ENCODE assay signal across 20 cellular contexts in the genomic region with DNA sequence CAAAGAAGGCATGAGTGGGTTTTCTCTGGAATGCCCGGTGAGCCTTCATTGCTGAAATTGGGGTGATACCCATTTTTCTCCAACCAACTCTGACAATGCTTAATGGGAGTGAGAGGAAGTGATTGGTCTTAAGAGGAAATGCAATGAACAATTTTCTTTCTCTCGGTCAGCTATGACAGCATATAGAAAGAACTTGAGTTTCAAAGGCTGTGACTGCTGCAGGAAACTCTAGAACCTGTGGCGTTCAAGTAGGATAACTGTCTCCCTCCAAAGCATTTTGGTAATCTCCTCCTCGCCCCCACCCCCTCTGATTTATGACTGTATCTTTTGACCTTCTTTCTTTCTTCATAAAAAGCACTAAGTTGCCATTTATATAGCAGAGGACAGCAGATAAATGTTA.
DNase-seq lines count a peak whose midpoint lies in the region; ATAC-seq and TF ChIP-seq lines count a peak whose summit lies in the region.
"Had no signal": no experiment of that assay in that cellular context is flagged by ENCODE, and none has a peak within 500 bp of the region (broad histone marks: within the 10 kb centered on the region; RNA-seq: fewer than 3 reads in every experiment).

No MANE protein-coding gene starts in this region.

- in situ Hi-C loops in gastrocnemius medialis (cut with MboI; ENCODE audit: low sequenced_read_pairs in 4 of 4), result no loop called here

- DNase-seq in AG10803 (ENCODE audit: low read depth), result peak; percentile 21
- DNase-seq in PC-3, result peak; percentile 58
- peak; percentile 34 for DNase-seq in dedifferentiated amniotic fluid mesenchymal stem cell (ENCODE audit: extremely low spot score)
- peak; percentile 8 to 90 for DNase-seq in lung microvascular endothelial cell (ENCODE audit: low read depth in 2 of 2)
- DNase-seq in right atrium auricular region (ENCODE audit: low spot score), result no peak
- no peak for DNase-seq in NCI-H510A (lab: John Stamatoyannopoulos, UW)
- DNase-seq in ecto neural progenitor cell (ENCODE audit: low spot score), result no peak
- no peak for DNase-seq in gastrocnemius medialis
- DNase-seq: activated B cell treated with CpG ODN at 0.5 μM for 24 hours; activated CD8-positive, alpha-beta T cell treated with anti-CD3 and anti-CD28 coated beads, Interleukin-2, amount 10 ng/mL, durations not matched to agents 7 days and 5 days; activated naive CD8-positive, alpha-beta T cell treated with anti-CD3 and anti-CD28 coated beads for 36 hours; activated T-cell treated with anti-CD3 and anti-CD28 coated beads, Interleukin-2, amount 50 U/mL, for 72 hours; CD4-positive, CD25-positive, alpha-beta regulatory T cell; mammary epithelial cell; NCI-H1436 treated with DMSO at 0.1 percent for 48 hours; stimulated activated CD4-positive, alpha-beta T cell treated with anti-CD3 and anti-CD28 coated beads, Interleukin-15, amount 100 ng/mL, for 24 hours; stimulated activated naive CD8-positive, alpha-beta T cell treated with anti-CD3 and anti-CD28 coated beads, Interleukin-15, amount 100 ng/mL, for 72 hours; T-helper 1 cell had no signal

- no peaks in the 10 kb centered on the region for H4K20me1 ChIP-seq in PC-3 (ENCODE audit: low read length)

- intact Hi-C loops in PC-3 (cut with micrococcal nuclease), result loop anchor here (10.0 kb wide), 1 partner anchor 625 kb away; no protein-coding TSS in a partner anchor
- intact Hi-C loops in gastrocnemius medialis (cut with DNase I; ENCODE audit: low total_unique reads), result no loop called here

- 0 out of 2 replicates have a peak, but pooled peaks cover 4% of the 10 kb centered on the region for H3K9me2 ChIP-seq in PC-3 (replicated peaks; ENCODE audit: low read length)

- TF ChIP-seq CTCF in AG10803 (conservative IDR thresholded peaks at IDR 0.05; ENCODE audit: low read length) (no peak), PC-3 (conservative IDR thresholded peaks at IDR 0.05; ENCODE audit: low read depth, low read length) (no peak), right atrium auricular region (IDR thresholded peaks at IDR 0.05) (no peak), gastrocnemius medialis (IDR thresholded peaks at IDR 0.05 in 4 of 5, conservative IDR thresholded peaks at IDR 0.05 in 1 of 5) (no peak)

- H3K27ac ChIP-seq in PC-3 (ENCODE audit: low read length) (no peak overlapping the region), right atrium auricular region (no peak overlapping the region), gastrocnemius medialis (no peak overlapping the region)
- H3K27ac ChIP-seq: RWPE1 had no signal

- H3K9ac ChIP-seq in PC-3 (ENCODE audit: low read length), result no peak overlapping the region

- ATAC-seq in PC-3 (no peak), gastrocnemius medialis (no peak)
- ATAC-seq: activated CD8-positive, alpha-beta T cell treated with anti-CD3 and anti-CD28 coated beads, Interleukin-2, amount 10 ng/mL, durations not matched to agents 7 days and 5 days; activated T-cell treated with anti-CD3 and anti-CD28 coated beads, Interleukin-2, amount 50 U/mL, for 72 hours; natural killer cell treated with Interleukin-12 subunit alpha and Interleukin-12 subunit beta and Interleukin-15 and Interleukin-18, amount 100 ng/mL, for 72 hours; stimulated activated naive CD8-positive, alpha-beta T cell treated with anti-CD3 and anti-CD28 coated beads, Interleukin-15, amount 100 ng/mL, for 72 hours had no signal

- H2AFZ ChIP-seq in PC-3 (ENCODE audit: low read length), result no peak overlapping the region

- H3K36me3 ChIP-seq in PC-3 (ENCODE audit: low read depth, low read length), result no peaks in the 10 kb centered on the region
- H3K36me3 ChIP-seq in right atrium auricular region, result no peaks in the 10 kb centered on the region
- no peaks in the 10 kb centered on the region for H3K36me3 ChIP-seq in gastrocnemius medialis

- H3F3A ChIP-seq in PC-3 (ENCODE audit: low read length, unreplicated experiment), result peaks cover 3% of the 10 kb centered on the region

- no peaks in the 10 kb centered on the region for H3K79me2 ChIP-seq in PC-3 (ENCODE audit: low read length)

- H3K4me2 ChIP-seq in PC-3 (ENCODE audit: low read length), result peak overlapping the region; percentile 11; the same call in 1 of the 2 replicates

- TF ChIP-seq POLR2A in gastrocnemius medialis (IDR thresholded peaks at IDR 0.05), result no peak

- no peaks in the 10 kb centered on the region for H3K27me3 ChIP-seq in PC-3 (ENCODE audit: low read length)
- no peaks in the 10 kb centered on the region for H3K27me3 ChIP-seq in right atrium auricular region
- no peaks in the 10 kb centered on the region for H3K27me3 ChIP-seq in gastrocnemius medialis

- H3K4me3 ChIP-seq in AG10803 (ENCODE audit: low read length) (no peak overlapping the region), PC-3 (ENCODE audit: low read length) (no peak overlapping the region), right atrium auricular region (no peak overlapping the region), gastrocnemius medialis (no peak overlapping the region)

- H3K9me3 ChIP-seq in PC-3 (ENCODE audit: low read length), result no peaks in the 10 kb centered on the region
- no peaks in the 10 kb centered on the region for H3K9me3 ChIP-seq in right atrium auricular region
- no peaks in the 10 kb centered on the region for H3K9me3 ChIP-seq in gastrocnemius medialis

- H3K4me1 ChIP-seq in PC-3 (ENCODE audit: insufficient read depth, low read length), result peaks cover 23% of the 10 kb centered on the region
- H3K4me1 ChIP-seq in right atrium auricular region, result no peaks in the 10 kb centered on the region
- H3K4me1 ChIP-seq in gastrocnemius medialis, result peaks cover 3 to 14% of the 10 kb centered on the region in 2 donors

- POLR2A ChIA-PET in PC-3 (lab: Charles Lee; ENCODE audit: unreplicated experiment), result no interaction called here

- no TSS peak for BruUV-seq in PC-3 (replicated peaks; lab: Mats Ljungman, UMichigan)

- CTCF ChIA-PET in PC-3 (lab: Charles Lee), result no interaction called here

Comparison
In these comparisons a context has a peak if more than half of its experiments do, and no peak if none do; other contexts are left out.
1. DNase-seq: peak in AG10803 (single experiment), PC-3 (single experiment), dedifferentiated amniotic fluid mesenchymal stem cell (single experiment) and lung microvascular endothelial cell (2 of 2); none in right atrium auricular region (single experiment), NCI-H510A (single experiment), ecto neural progenitor cell (single experiment) and gastrocnemius medialis (0 of 2).